Comparison of ENCODE assay signal across 9 cellular contexts in genomic region chr6:158042245-158042798, GRCh38.
DNase-seq lines count a peak whose midpoint lies in the region; ATAC-seq lines count a peak whose summit lies in the region.
"Had no signal": no experiment of that assay in that cellular context is flagged by ENCODE, and none has a peak within 500 bp of the region (broad histone marks: within the 10 kb centered on the region; RNA-seq: fewer than 3 reads in every experiment).

No MANE protein-coding gene starts in this region.

- peak overlapping the region; percentile 57 for H3K4me2 ChIP-seq in GM23248 (ENCODE audit: unreplicated experiment)

- intact Hi-C loops in cardiac septum (cut with DNase I) = loop anchor here (2.0 to 5.0 kb wide), 3 partner anchors 18 to 60 kb away; partner anchors contain the start of gene SYNJ2

- H3K4me3 ChIP-seq in GM23248 = no peak overlapping the region
- H3K4me3 ChIP-seq in rectal smooth muscle tissue (ENCODE audit: low read length) = no peak overlapping the region
- H3K4me3 ChIP-seq: SK-N-MC had no signal

- H3K9ac ChIP-seq in GM23248 = peak overlapping the region; percentile 72
- H3K9ac ChIP-seq in rectal smooth muscle tissue (ENCODE audit: low read length) = no peak overlapping the region

- no peak for ATAC-seq in HG03520 (IDR thresholded peaks at IDR 0.05; ENCODE audit: unreplicated experiment)
- no peak for ATAC-seq in GM21367 (IDR thresholded peaks at IDR 0.05; ENCODE audit: unreplicated experiment)

- H3K27me3 ChIP-seq in GM23248 (replicated peaks; ENCODE audit: insufficient read depth) (no peaks in the 10 kb centered on the region), rectal smooth muscle tissue (ENCODE audit: control insufficient read depth, insufficient read depth, low read length) (no peaks in the 10 kb centered on the region)

- no peaks in the 10 kb centered on the region for H4K20me1 ChIP-seq in GM23248 (ENCODE audit: insufficient read depth)

- peaks cover 3% of the 10 kb centered on the region; the same call in 1 of the 2 replicates for H3K36me3 ChIP-seq in GM23248 (ENCODE audit: low read depth)
- H3K36me3 ChIP-seq in rectal smooth muscle tissue (ENCODE audit: control insufficient read depth, insufficient read depth, low read length) = no peaks in the 10 kb centered on the region

- H3K79me2 ChIP-seq in GM23248 (ENCODE audit: insufficient read depth) = peaks cover 43% of the 10 kb centered on the region

- H3K27ac ChIP-seq in GM23248 (peak overlapping the region; percentile 90), rectal smooth muscle tissue (ENCODE audit: low read depth, low read length) (peak overlapping the region; percentile 80)
- H3K27ac ChIP-seq: SK-N-MC had no signal

- DNase-seq in GM23248 (peak; percentile 90), amniotic epithelial cell (ENCODE audit: low read depth) (peak; percentile 88), cardiac septum (ENCODE audit: low spot score) (peak; percentile 79), mesenteric fat pad (ENCODE audit: low spot score) (no peak), NCI-H2029 treated with DMSO at 0.1 percent for 48 hours (lab: John Stamatoyannopoulos, UW) (no peak)

- H2AFZ ChIP-seq in GM23248 = no peak overlapping the region

- H3K4me1 ChIP-seq in GM23248 (ENCODE audit: insufficient read depth) (peaks cover 61% of the 10 kb centered on the region), rectal smooth muscle tissue (ENCODE audit: control insufficient read depth, insufficient read depth, low read length) (peaks cover 29% of the 10 kb centered on the region)

- no peaks in the 10 kb centered on the region for H3K9me3 ChIP-seq in GM23248 (ENCODE audit: low read depth)

- in situ Hi-C loops in GM23248 (cut with MboI) = no loop called here

- H3K9me2 ChIP-seq in GM23248 (ENCODE audit: insufficient read depth) = no peaks in the 10 kb centered on the region

- 41 to 45% methylated on average over 16 of the region's 16 CpGs for WGBS in GM23248 (ENCODE audit: low coverage in 1 of 2, low lambda C conversion rate in 2 of 2, missing lambda C conversion rate in 2 of 2), 2 experiments

- peaks cover 47% of the 10 kb centered on the region for H3F3A ChIP-seq in GM23248 (ENCODE audit: insufficient read depth)

Comparison
In these comparisons a context has a peak if more than half of its experiments do, and no peak if none do; other contexts are left out.
1. DNase-seq: peak in GM23248 (single experiment), amniotic epithelial cell (single experiment) and cardiac septum (single experiment); none in mesenteric fat pad (single experiment) and NCI-H2029 treated with DMSO at 0.1 percent for 48 hours (single experiment).